Comparison of ENCODE assay signal across 18 cellular contexts in the genomic region with DNA sequence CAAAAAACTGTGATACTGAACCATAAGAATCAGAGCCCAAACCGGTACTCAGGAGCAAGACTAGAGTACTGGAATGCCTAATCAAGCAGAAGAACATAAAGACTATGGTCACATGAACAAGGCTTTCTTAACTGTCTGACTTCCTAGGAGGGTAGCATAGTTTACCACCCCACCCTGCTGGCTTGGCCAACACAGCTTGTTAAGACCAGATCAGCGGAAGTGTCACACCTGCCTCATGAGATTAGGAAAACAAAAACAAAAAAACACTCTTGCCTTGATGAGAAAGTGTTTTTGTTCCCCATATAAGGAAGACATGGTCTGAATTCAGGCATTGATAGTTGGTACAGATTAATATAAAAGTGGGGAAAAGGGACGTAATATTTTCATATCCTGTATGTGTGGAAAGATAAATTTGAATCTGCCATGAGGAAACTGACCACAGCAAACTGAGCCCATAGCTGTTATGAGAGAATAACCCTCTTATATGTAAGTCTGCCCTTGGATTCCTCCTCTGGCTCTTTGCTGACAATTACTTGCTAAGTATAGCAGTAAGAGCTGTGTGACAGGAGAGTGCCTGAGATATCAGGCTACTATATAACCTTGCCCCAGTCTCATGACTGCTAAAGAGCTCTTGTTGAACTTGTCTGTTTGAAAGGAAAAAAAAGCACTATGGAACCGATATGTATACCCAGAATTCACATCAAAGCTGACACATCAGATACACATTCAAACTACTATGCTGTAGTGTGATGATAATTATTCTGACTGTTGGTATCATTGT.
"Had no signal": no experiment of that assay in that cellular context is flagged by ENCODE, and none has a peak within 500 bp of the region (broad histone marks: within the 10 kb centered on the region; RNA-seq: fewer than 3 reads in every experiment).

No MANE protein-coding gene starts in this region.

- H3K4me3 ChIP-seq: adrenal gland, psoas muscle, right lobe of liver, stomach had no signal

- H3K4me1 ChIP-seq: adrenal gland, psoas muscle, right lobe of liver, stomach had no signal

- H3K27me3 Mint-ChIP-seq: activated naive CD4-positive, alpha-beta T cell treated with anti-CD3 and anti-CD28 coated beads, Interleukin-2, amount 50 U/mL, for 24 hours; dendritic cell treated with granulocyte-macrophage colony-stimulating factor and Interleukin-4, amounts not matched to agents 40 ng/mL and 50 ng/mL, for 4 days had no signal

- H3K27ac Mint-ChIP-seq: activated naive CD4-positive, alpha-beta T cell treated with anti-CD3 and anti-CD28 coated beads, Interleukin-2, amount 50 U/mL, for 24 hours; activated T-cell treated with anti-CD3 and anti-CD28 coated beads, Interleukin-2, amount 50 U/mL, for 72 hours; dendritic cell treated with granulocyte-macrophage colony-stimulating factor and Interleukin-4, amounts not matched to agents 40 ng/mL and 50 ng/mL, for 4 days; stimulated activated effector memory CD8-positive, alpha-beta T cell treated with anti-CD3 and anti-CD28 coated beads, Interleukin-12 subunit alpha, Interleukin-12 subunit beta, amount 100 ng/mL, for 72 hours had no signal

- H3K4me3 Mint-ChIP-seq: activated naive CD4-positive, alpha-beta T cell treated with anti-CD3 and anti-CD28 coated beads, Interleukin-2, amount 50 U/mL, for 24 hours; activated T-cell treated with anti-CD3 and anti-CD28 coated beads, Interleukin-2, amount 50 U/mL, for 72 hours; dendritic cell treated with granulocyte-macrophage colony-stimulating factor and Interleukin-4, amounts not matched to agents 40 ng/mL and 50 ng/mL, for 4 days; stimulated activated effector memory CD8-positive, alpha-beta T cell treated with anti-CD3 and anti-CD28 coated beads, Interleukin-12 subunit alpha, Interleukin-12 subunit beta, amount 100 ng/mL, for 72 hours had no signal

- H3K27me3 ChIP-seq: adrenal gland, right lobe of liver, stomach had no signal

- H3K9me3 ChIP-seq: adrenal gland, psoas muscle, right lobe of liver, stomach had no signal

- ATAC-seq: activated T-cell treated with anti-CD3 and anti-CD28 coated beads, Interleukin-2, amount 50 U/mL, for 72 hours; left colon; right lobe of liver; stimulated activated effector memory CD8-positive, alpha-beta T cell treated with anti-CD3 and anti-CD28 coated beads, Interleukin-12 subunit alpha, Interleukin-12 subunit beta, amount 100 ng/mL, for 72 hours had no signal

- DNase-seq: activated CD4-positive, alpha-beta T cell treated with anti-CD3 and anti-CD28 coated beads, Interleukin-2, amount 50 U/mL, for 4 hours; activated CD4-positive, CD25-positive, alpha-beta regulatory T cell treated with anti-CD3 and anti-CD28 coated beads, Interleukin-2, amount 50 U/mL, for 72 hours; activated gamma-delta T cell; activated T-cell treated with anti-CD3 and anti-CD28 coated beads, Interleukin-2, amount 50 U/mL, for 72 hours; adrenal gland; effector CD8-positive, alpha-beta T cell; hippocampal formation; left colon; psoas muscle; right lobe of liver; small intestine; stimulated activated CD4-positive, alpha-beta T cell treated with anti-CD3 and anti-CD28 coated beads, Interleukin-15, amount 100 ng/mL, for 24 hours; stimulated activated CD4-positive, alpha-beta T cell treated with anti-CD3 and anti-CD28 coated beads, Interleukin-4, amount 100 ng/mL, for 1 hour; stomach; trophoblast cell had no signal

- H3K36me3 ChIP-seq: adrenal gland, right lobe of liver, stomach had no signal

- H3K36me3 Mint-ChIP-seq: activated naive CD4-positive, alpha-beta T cell treated with anti-CD3 and anti-CD28 coated beads, Interleukin-2, amount 50 U/mL, for 24 hours; stimulated activated effector memory CD8-positive, alpha-beta T cell treated with anti-CD3 and anti-CD28 coated beads, Interleukin-12 subunit alpha, Interleukin-12 subunit beta, amount 100 ng/mL, for 72 hours had no signal

- H3K27ac ChIP-seq: adrenal gland, psoas muscle, right lobe of liver, stomach had no signal

- H3K4me1 Mint-ChIP-seq: activated naive CD4-positive, alpha-beta T cell treated with anti-CD3 and anti-CD28 coated beads, Interleukin-2, amount 50 U/mL, for 24 hours; stimulated activated effector memory CD8-positive, alpha-beta T cell treated with anti-CD3 and anti-CD28 coated beads, Interleukin-12 subunit alpha, Interleukin-12 subunit beta, amount 100 ng/mL, for 72 hours had no signal
